ENCODE assay signal across 11 cellular contexts in genomic region chr4:680091-680490, GRCh38. TPM values are rescaled to one million over a fixed set of nuclear protein-coding genes. Genes with fewer than 3 reads are reported as not detected.
DNase-seq lines count a peak whose midpoint lies in the region; ATAC-seq and TF ChIP-seq lines count a peak whose summit lies in the region.
"Had no signal": no experiment of that assay in that cellular context is flagged by ENCODE, and none has a peak within 500 bp of the region (broad histone marks: within the 10 kb centered on the region; RNA-seq: fewer than 3 reads in every experiment).

No MANE protein-coding gene starts in this region.

- H3K23me2 ChIP-seq in H9 (ENCODE audit: insufficient read length, low read depth, low read length, poor library complexity, severe bottlenecking), result peaks cover 7% of the 10 kb centered on the region

- H3K27me3 ChIP-seq in CD4-positive, alpha-beta T cell (ENCODE audit: control insufficient read depth, insufficient read depth, low read length), result no peaks in the 10 kb centered on the region
- H3K27me3 ChIP-seq in H9 (ENCODE audit: insufficient read depth, low read length) (no peaks in the 10 kb centered on the region), body of pancreas (no peaks in the 10 kb centered on the region)

- no peaks in the 10 kb centered on the region for H3K9me3 Mint-ChIP-seq in CD4-positive, alpha-beta T cell
- H3K9me3 Mint-ChIP-seq in H9 (no peaks in the 10 kb centered on the region), neural crest cell (no peaks in the 10 kb centered on the region)
- no peaks in the 10 kb centered on the region for H3K9me3 Mint-ChIP-seq in central memory CD8-positive, alpha-beta T cell

- H3K36me3 Mint-ChIP-seq in CD4-positive, alpha-beta T cell (ENCODE audit: low read depth), result no peaks in the 10 kb centered on the region
- no peaks in the 10 kb centered on the region; a peak in 2 of 7 replicates for H3K36me3 Mint-ChIP-seq in H9 (ENCODE audit: insufficient read depth in 1 of 3, low read depth in 3 of 3)
- peaks cover 5% of the 10 kb centered on the region for H3K36me3 Mint-ChIP-seq in central memory CD8-positive, alpha-beta T cell (ENCODE audit: insufficient read depth)
- no peaks in the 10 kb centered on the region for H3K36me3 Mint-ChIP-seq in neural crest cell (ENCODE audit: low read depth)

- no peak overlapping the region for H3T11ph ChIP-seq in H9 (ENCODE audit: low read length)

- no peak overlapping the region for H4K91ac ChIP-seq in H9 (ENCODE audit: insufficient read length, low read depth, low read length)

- H3K27ac ChIP-seq in CD4-positive, alpha-beta T cell (ENCODE audit: low read depth, low read length), result no peak overlapping the region
- no peak overlapping the region for H3K27ac ChIP-seq in H9 (ENCODE audit: insufficient read length, low read depth, low read length)
- no peak overlapping the region for H3K27ac ChIP-seq in body of pancreas

- peak overlapping the region; percentile 20 for H3K4me3 Mint-ChIP-seq in CD4-positive, alpha-beta T cell
- H3K4me3 Mint-ChIP-seq in H9 (peak overlapping the region; percentile 54 to 75; a peak in 4 of 5 replicates), neural crest cell (peak overlapping the region; percentile 67)
- peak overlapping the region; percentile 57 for H3K4me3 Mint-ChIP-seq in central memory CD8-positive, alpha-beta T cell

- TF ChIP-seq POLR2A in body of pancreas (IDR thresholded peaks at IDR 0.05), result no peak

- H3K4ac ChIP-seq in H9 (ENCODE audit: low read depth, low read length), result no peak overlapping the region

- H3K56ac ChIP-seq in H9 (ENCODE audit: insufficient read length, low read depth, low read length), result no peak overlapping the region

- no peak for TF ChIP-seq CTCF in CD4-positive, alpha-beta T cell (IDR thresholded peaks at IDR 0.05)
- TF ChIP-seq CTCF in H9 (conservative IDR thresholded peaks at IDR 0.05) (no peak), neural crest cell (conservative IDR thresholded peaks at IDR 0.05) (no peak), body of pancreas (IDR thresholded peaks at IDR 0.05) (no peak)

- no CpG with 5 or more reads among the region's 9 CpGs for WGBS in H9 (ENCODE audit: extremely low coverage, insufficient read length, low lambda C conversion rate)
- 79 to 87% methylated on average over 7 to 8 of the region's 9 CpGs for WGBS in body of pancreas, 2 donors

- H3K36me3 ChIP-seq in body of pancreas (replicated peaks in 1 of 2; ENCODE audit: insufficient read depth in 1 of 2, low read depth in 2 of 2), result no peaks in the 10 kb centered on the region

- H3K4me1 ChIP-seq in H9 (ENCODE audit: insufficient read depth, low read length) (no peaks in the 10 kb centered on the region), body of pancreas (peaks cover 47% of the 10 kb centered on the region)

- no peak for ATAC-seq in CD4-positive, alpha-beta T cell (ENCODE audit: poor library complexity)
- no peak for ATAC-seq in central memory CD8-positive, alpha-beta T cell (replicated peaks; ENCODE audit: extremely low read depth, poor library complexity, severe bottlenecking)
- ATAC-seq in HG02938 (IDR thresholded peaks at IDR 0.05; ENCODE audit: unreplicated experiment) (no peak), body of pancreas (no peak)
- ATAC-seq: esophagus mucosa had no signal

- H2BK5ac ChIP-seq in H9 (ENCODE audit: insufficient read length, low read length), result no peak overlapping the region

- peak overlapping the region; percentile 53 for H3K4me2 ChIP-seq in H9 (ENCODE audit: insufficient read depth, insufficient read length, low read length)

- no peaks in the 10 kb centered on the region for H3K4me1 Mint-ChIP-seq in CD4-positive, alpha-beta T cell (ENCODE audit: low read depth)
- H3K4me1 Mint-ChIP-seq in H9 (peaks cover 2 to 20% of the 10 kb centered on the region in 2 experiments), neural crest cell (peaks cover 2% of the 10 kb centered on the region)
- H3K4me1 Mint-ChIP-seq in central memory CD8-positive, alpha-beta T cell, result no peaks in the 10 kb centered on the region

- H3K23ac ChIP-seq in H9 (ENCODE audit: insufficient read length, low read depth, low read length), result no peak overlapping the region

- no peak for DNase-seq in CD4-positive, alpha-beta T cell
- DNase-seq in H9 (peak; percentile 28), neural crest cell (ENCODE audit: low read depth, low spot score) (no peak), body of pancreas (no peak), T-helper 1 cell (no peak)
- DNase-seq in central memory CD8-positive, alpha-beta T cell (ENCODE audit: low spot score in 2 of 2), result no peak
- DNase-seq: central memory CD4-positive, alpha-beta T cell; stimulated activated CD4-positive, alpha-beta T cell treated with anti-CD3 and anti-CD28 coated beads, Interleukin-4, amount 100 ng/mL, for 1 hour had no signal

- no peak overlapping the region for H4K5ac ChIP-seq in H9 (ENCODE audit: insufficient read length, low read depth, low read length)

- no peak overlapping the region for H3K4me3 ChIP-seq in body of pancreas

- H3K27ac Mint-ChIP-seq in CD4-positive, alpha-beta T cell, result no peak overlapping the region
- H3K27ac Mint-ChIP-seq in H9 (0 out of 7 replicates have a peak overlapping the region, but pooled peaks of 1 of the 3 experiments have one; percentile 62), neural crest cell (ENCODE audit: unreplicated experiment) (no peak overlapping the region)
- H3K27ac Mint-ChIP-seq in central memory CD8-positive, alpha-beta T cell (ENCODE audit: low read depth), result peak overlapping the region; percentile 8

- POLR2A ChIA-PET in CD4-positive, alpha-beta T cell (lab: Charles Lee), result interaction anchor here (0.6 kb wide), 1 partner anchor 1178 kb away, joined by 3 read pairs; no protein-coding TSS in a partner anchor

- intact Hi-C loops in CD4-positive, alpha-beta T cell (cut with DNase I, micrococcal nuclease), result no loop called here
- intact Hi-C loops in body of pancreas (cut with DNase I), result no loop called here

- H3K9ac ChIP-seq in H9 (ENCODE audit: extremely low read depth, insufficient read length, low read length), result no peak overlapping the region

- H3K79me1 ChIP-seq in H9 (ENCODE audit: insufficient read depth, low read depth, low read length, poor library complexity, severe bottlenecking), result no peaks in the 10 kb centered on the region

- H2BK20ac ChIP-seq in H9 (ENCODE audit: low read depth, low read length, poor library complexity, severe bottlenecking), result no peak overlapping the region

- CTCF ChIA-PET in CD4-positive, alpha-beta T cell (lab: Charles Lee), result no interaction called here

- no peaks in the 10 kb centered on the region for H4K20me1 ChIP-seq in H9 (ENCODE audit: control insufficient read depth, insufficient read depth, insufficient read length)

- no peaks in the 10 kb centered on the region for H3K9me3 ChIP-seq in CD4-positive, alpha-beta T cell (ENCODE audit: control insufficient read depth, low read length)
- H3K9me3 ChIP-seq in H9 (ENCODE audit: control insufficient read depth, low read depth, low read length), result no peaks in the 10 kb centered on the region
- no peaks in the 10 kb centered on the region for H3K9me3 ChIP-seq in body of pancreas

- H2BK120ac ChIP-seq in H9 (ENCODE audit: low read depth, low read length, poor library complexity, severe bottlenecking), result no peak overlapping the region

- peaks cover 2% of the 10 kb centered on the region for H3K27me3 Mint-ChIP-seq in CD4-positive, alpha-beta T cell
- peaks cover 13% of the 10 kb centered on the region for H3K27me3 Mint-ChIP-seq in H9 (ENCODE audit: low read depth)
- no peaks in the 10 kb centered on the region for H3K27me3 Mint-ChIP-seq in central memory CD8-positive, alpha-beta T cell
- no peaks in the 10 kb centered on the region for H3K27me3 Mint-ChIP-seq in neural crest cell (ENCODE audit: low read depth)

- no peak overlapping the region for H2AFZ ChIP-seq in H9 (ENCODE audit: low read length)

- no peak overlapping the region for H3K14ac ChIP-seq in H9 (ENCODE audit: insufficient read depth, low read length)

- no peaks in the 10 kb centered on the region for H3K79me2 ChIP-seq in H9 (ENCODE audit: insufficient read depth, low read length)

- no peak overlapping the region for H4K8ac ChIP-seq in H9 (replicated peaks; ENCODE audit: insufficient read length, low read depth, low read length)

- no peak overlapping the region for H2BK15ac ChIP-seq in H9 (ENCODE audit: low read depth, low read length)

- H2BK12ac ChIP-seq in H9 (ENCODE audit: insufficient read length, low read depth, low read length), result no peak overlapping the region

- H3K18ac ChIP-seq in H9 (ENCODE audit: insufficient read length, low read depth, low read length), result no peak overlapping the region

- H2AK5ac ChIP-seq in H9 (ENCODE audit: insufficient read length, low read length), result no peak overlapping the region

RNA-seq across cellular contexts. Expression of gene MYL5, which starts 5.7 kb away (rescaled TPM):
- 10 to 100 TPM; 25.3 to 29.2 TPM for total RNA-seq in CD4-positive, alpha-beta T cell
- 18.0 and 18.4 TPM in 2 replicates for total RNA-seq in H9 (2021)
- total RNA-seq in neural crest cell, result 10.6 and 10.8 TPM in 2 replicates
- total RNA-seq in body of pancreas, result 1 to 10 TPM; 3.0 to 6.0 TPM

RNA-seq across cellular contexts. Expression of gene ATP5ME, which starts 6.0 kb away (rescaled TPM):
- total RNA-seq in CD4-positive, alpha-beta T cell, result 100 to 1,000 TPM; 109 to 126 TPM
- 425 and 433 TPM in 2 replicates for total RNA-seq in H9 (2021)
- total RNA-seq in neural crest cell, result 278 and 281 TPM in 2 replicates
- total RNA-seq in body of pancreas, result 10 to 100 TPM; 20.2 to 37.9 TPM

RNA-seq across cellular contexts. Expression of gene SLC49A3, which starts 8.9 kb away (rescaled TPM):
- under 1 TPM; 0.22 to 0.91 TPM for total RNA-seq in CD4-positive, alpha-beta T cell
- total RNA-seq in H9 (2021) (6.8 and 6.9 TPM in 2 replicates), neural crest cell (0.77 and 0.91 TPM in 2 replicates), body of pancreas (1 to 10 TPM; 8.0 to 8.2 TPM)
- total RNA-seq: RPMI7951 had no signal

RNA-seq across cellular contexts. Expression of gene PCGF3, which starts 25.5 kb away (rescaled TPM):
- total RNA-seq in CD4-positive, alpha-beta T cell, result 10 to 100 TPM; 45.1 to 48.6 TPM
- 42.6 and 43.1 TPM in 2 replicates for total RNA-seq in H9 (2021)
- total RNA-seq in neural crest cell, result 58.5 and 61.2 TPM in 2 replicates
- total RNA-seq in body of pancreas, result 10 to 100 TPM; 16.8 to 31.1 TPM

RNA-seq across cellular contexts. Expression of gene PDE6B, which starts 54.7 kb away (rescaled TPM):
- 10 to 100 TPM; 11.4 to 12.4 TPM for total RNA-seq in CD4-positive, alpha-beta T cell
- total RNA-seq in H9 (2021) (10.2 and 10.8 TPM in 2 replicates), neural crest cell (3.4 and 4.1 TPM in 2 replicates), body of pancreas (under 1 TPM in 1 of 2 donors, not detected in 1; 0.26 TPM)
- total RNA-seq: RPMI7951 had no signal
